Comparison of ENCODE assay signal across 8 cellular contexts in genomic region chr17:75777243-75777922, GRCh38. TPM values are rescaled to one million over a fixed set of nuclear protein-coding genes. Genes with fewer than 3 reads are reported as not detected.
DNase-seq lines count a peak whose midpoint lies in the region; ATAC-seq and TF ChIP-seq lines count a peak whose summit lies in the region.

No MANE protein-coding gene starts in this region.

- H3K27me3 ChIP-seq in iPS-20b (ENCODE audit: insufficient read depth, low read length), result no peaks in the 10 kb centered on the region

- no peak overlapping the region for H3K9ac ChIP-seq in iPS-20b (ENCODE audit: low read depth, low read length)

- peak overlapping the region; percentile 96 for H3K4me3 ChIP-seq in iPS-20b (ENCODE audit: low read length)

- peak overlapping the region; percentile 93 for H3K27ac Mint-ChIP-seq in activated T-helper 17 cell treated with anti-CD3 and anti-CD28 coated beads, Interleukin-2, amount 50 U/mL, for 72 hours
- H3K27ac Mint-ChIP-seq in stimulated activated memory B cell treated with anti-CD40 and anti-IgM and Interleukin-4, amounts not matched to agents 10 μg/mL and 1 μg/mL and 100 μg/mL, for 72 hours, result peak overlapping the region; percentile 96

- no peaks in the 10 kb centered on the region for H3K9me3 Mint-ChIP-seq in activated T-helper 17 cell treated with anti-CD3 and anti-CD28 coated beads, Interleukin-2, amount 50 U/mL, for 72 hours
- H3K9me3 Mint-ChIP-seq in stimulated activated memory B cell treated with anti-CD40 and anti-IgM and Interleukin-4, amounts not matched to agents 10 μg/mL and 1 μg/mL and 100 μg/mL, for 72 hours, result no peaks in the 10 kb centered on the region

- no peaks in the 10 kb centered on the region for H3K9me3 ChIP-seq in iPS-20b (ENCODE audit: insufficient read depth, low read depth, low read length)

- H3K27ac ChIP-seq in iPS-20b (ENCODE audit: low read length), result no peak overlapping the region

- H3K4me1 Mint-ChIP-seq in activated T-helper 17 cell treated with anti-CD3 and anti-CD28 coated beads, Interleukin-2, amount 50 U/mL, for 72 hours, result peaks cover 26% of the 10 kb centered on the region
- peaks cover 40% of the 10 kb centered on the region for H3K4me1 Mint-ChIP-seq in stimulated activated memory B cell treated with anti-CD40 and anti-IgM and Interleukin-4, amounts not matched to agents 10 μg/mL and 1 μg/mL and 100 μg/mL, for 72 hours

- peaks cover 28% of the 10 kb centered on the region for H3K36me3 ChIP-seq in iPS-20b (ENCODE audit: insufficient read depth, low read depth, low read length)

- no peaks in the 10 kb centered on the region for H3K4me1 ChIP-seq in iPS-20b (ENCODE audit: insufficient read depth, low read length)

- DNase-seq in HT-29 (ENCODE audit: low spot score), result peak; percentile 24
- no peak for DNase-seq in medulla oblongata (ENCODE audit: extremely low spot score)
- no peak for DNase-seq in GM10266 (ENCODE audit: extremely low spot score)
- DNase-seq in activated CD4-positive, alpha-beta T cell treated with anti-CD3 and anti-CD28 coated beads, Interleukin-2, amount 50 U/mL, for 1 hour, result no peak

- no peak for TF ChIP-seq CTCF in GM10266 (IDR thresholded peaks at IDR 0.05; ENCODE audit: control insufficient read depth, insufficient read depth, low read depth, missing control alignments)

- H3K4me3 Mint-ChIP-seq in activated T-helper 17 cell treated with anti-CD3 and anti-CD28 coated beads, Interleukin-2, amount 50 U/mL, for 72 hours, result peak overlapping the region; percentile 82
- H3K4me3 Mint-ChIP-seq in stimulated activated memory B cell treated with anti-CD40 and anti-IgM and Interleukin-4, amounts not matched to agents 10 μg/mL and 1 μg/mL and 100 μg/mL, for 72 hours, result peak overlapping the region; percentile 60

- H3K36me3 Mint-ChIP-seq in activated T-helper 17 cell treated with anti-CD3 and anti-CD28 coated beads, Interleukin-2, amount 50 U/mL, for 72 hours (ENCODE audit: low read depth), result peaks cover 53% of the 10 kb centered on the region
- peaks cover 33% of the 10 kb centered on the region for H3K36me3 Mint-ChIP-seq in stimulated activated memory B cell treated with anti-CD40 and anti-IgM and Interleukin-4, amounts not matched to agents 10 μg/mL and 1 μg/mL and 100 μg/mL, for 72 hours

- H3K27me3 Mint-ChIP-seq in activated T-helper 17 cell treated with anti-CD3 and anti-CD28 coated beads, Interleukin-2, amount 50 U/mL, for 72 hours, result no peaks in the 10 kb centered on the region
- H3K27me3 Mint-ChIP-seq in stimulated activated memory B cell treated with anti-CD40 and anti-IgM and Interleukin-4, amounts not matched to agents 10 μg/mL and 1 μg/mL and 100 μg/mL, for 72 hours, result no peaks in the 10 kb centered on the region

- ATAC-seq in activated T-helper 17 cell treated with anti-CD3 and anti-CD28 coated beads, Interleukin-2, amount 50 U/mL, for 72 hours (replicated peaks), result no peak
- ATAC-seq in stimulated activated memory B cell treated with anti-CD40 and anti-IgM and Interleukin-4, amounts not matched to agents 10 μg/mL and 1 μg/mL and 100 μg/mL, for 72 hours, result no peak
- ATAC-seq in GM21423 (IDR thresholded peaks at IDR 0.05; ENCODE audit: unreplicated experiment), result no peak

RNA-seq across cellular contexts. Expression of gene UNK, which starts 7.2 kb away (rescaled TPM):
- 23.6 and 24.9 TPM in 2 replicates for total RNA-seq in HT-29 (2014; rRNA removed; shearing (Covaris generic))
- 10 to 100 TPM; 19.0 to 22.1 TPM for total RNA-seq in activated T-helper 17 cell treated with anti-CD3 and anti-CD28 coated beads, Interleukin-2, amount 50 U/mL, for 72 hours

RNA-seq across cellular contexts. Expression of gene GALK1, which starts 12.4 kb away (rescaled TPM):
- total RNA-seq in HT-29 (2014; rRNA removed; shearing (Covaris generic)), result 40.8 and 41.8 TPM in 2 replicates
- total RNA-seq in activated T-helper 17 cell treated with anti-CD3 and anti-CD28 coated beads, Interleukin-2, amount 50 U/mL, for 72 hours, result 10 to 100 TPM; 43.4 to 51.4 TPM

RNA-seq across cellular contexts. Expression of gene ITGB4, which starts 56.1 kb away (rescaled TPM):
- 224 and 281 TPM in 2 replicates for total RNA-seq in HT-29 (2014; rRNA removed; shearing (Covaris generic))
- 1 to 10 TPM in 1 of 2 donors, under 1 TPM in 1; 0.54 to 1.2 TPM for total RNA-seq in activated T-helper 17 cell treated with anti-CD3 and anti-CD28 coated beads, Interleukin-2, amount 50 U/mL, for 72 hours

Comparison
In these comparisons a context has a peak if more than half of its experiments do, and no peak if none do; other contexts are left out.
1. RNA of gene ITGB4, which starts 56.1 kb away (total RNA-seq): 224 to 281 TPM in HT-29; 0.54 to 1.2 TPM in activated T-helper 17 cell treated with anti-CD3 and anti-CD28 coated beads, Interleukin-2, amount 50 U/mL, for 72 hours; every median in the first group is over 100 times any median in the second.